In genomic region chr16:86229283-86229682, GRCh38 we compare ENCODE assay signal across 6 cellular contexts.
"Had no signal": no experiment of that assay in that cellular context is flagged by ENCODE, and none has a peak within 500 bp of the region (broad histone marks: within the 10 kb centered on the region; RNA-seq: fewer than 3 reads in every experiment).

No MANE protein-coding gene starts in this region.

- H3K36me3 Mint-ChIP-seq: IgD-negative memory B cell had no signal

- ATAC-seq: GM23338, HCT116 had no signal

- H3K9me3 ChIP-seq: HAP-1 had no signal

- DNase-seq: HFFc6, KBM-7 had no signal

- H3K4me2 ChIP-seq: GM23338 had no signal

- H3K27ac Mint-ChIP-seq: GM23338, HFFc6, IgD-negative memory B cell had no signal

- H3K4me3 Mint-ChIP-seq: GM23338, HFFc6, IgD-negative memory B cell had no signal

- H3K4me1 ChIP-seq: HAP-1 had no signal

- H3K4me1 Mint-ChIP-seq: IgD-negative memory B cell had no signal

- H2AFZ ChIP-seq: GM23338 had no signal
